8 cellular contexts compared by ENCODE assay signal in the genomic region with DNA sequence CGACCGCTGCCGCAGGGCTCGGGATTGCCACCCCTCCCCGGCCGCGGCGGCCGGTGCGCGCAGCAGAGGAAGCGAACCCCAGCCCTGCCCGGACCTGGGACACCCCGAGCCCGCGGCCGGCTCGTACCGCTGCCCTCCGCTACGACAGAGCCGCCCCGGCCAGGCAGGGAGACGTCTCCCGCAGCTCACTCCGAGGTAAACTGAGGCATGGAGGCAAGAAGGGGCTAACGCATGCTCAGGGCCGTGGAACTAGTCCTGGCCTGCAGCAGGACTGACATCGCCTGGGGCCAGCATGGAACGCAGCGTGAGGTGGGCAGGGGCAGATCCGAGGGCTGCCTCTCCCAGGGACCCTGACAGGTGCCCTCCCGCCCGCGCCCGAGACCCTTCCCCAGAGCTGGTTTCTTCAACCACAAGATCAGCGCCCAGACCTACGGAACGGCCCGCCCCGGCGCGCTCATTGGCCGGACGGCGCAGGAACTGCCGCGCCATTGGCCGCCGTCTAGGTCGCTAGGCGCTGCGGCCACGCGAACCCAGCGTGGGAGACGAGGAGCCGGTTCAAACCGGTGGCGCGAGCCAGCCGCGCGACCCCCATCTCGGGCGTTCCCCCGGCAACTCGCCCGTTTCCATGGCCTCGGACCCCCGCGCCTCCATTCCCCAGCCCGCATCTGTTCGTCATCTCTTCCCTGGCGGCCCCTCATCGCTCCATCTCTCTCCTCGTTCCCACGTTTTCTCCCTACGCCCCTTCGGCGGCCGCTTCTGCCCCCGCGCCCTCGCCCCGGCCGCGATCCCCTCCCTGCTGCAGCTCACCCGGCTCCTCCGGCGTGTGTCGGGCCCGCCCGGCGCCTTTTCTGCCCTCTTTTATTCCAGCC. TPM values are rescaled to one million over a fixed set of nuclear protein-coding genes. Genes with fewer than 3 reads are reported as not detected.
DNase-seq lines count a peak whose midpoint lies in the region; ATAC-seq lines count a peak whose summit lies in the region.

A gene (minus strand): TSS at position 848 of the 869 bp plus-strand sequence. CDS start 960 bp downstream, outside the sequence.

- H3K4me3 Mint-ChIP-seq in activated CD4-positive, alpha-beta T cell treated with anti-CD3 and anti-CD28 coated beads, Interleukin-2, amount 10 ng/mL, durations not matched to agents 24 days and 14 days = peak within 1 kb of the TSS; percentile 97
- H3K4me3 Mint-ChIP-seq in dendritic cell treated with granulocyte-macrophage colony-stimulating factor and Interleukin-4, amounts not matched to agents 40 ng/mL and 50 ng/mL, for 4 days = peak within 1 kb of the TSS; percentile 98

- peak within 1 kb of the TSS; percentile 92 for H3K4me3 ChIP-seq in ACC112 (ENCODE audit: low read depth, low read length)

- DNase-seq in NCI-H446 treated with DMSO at 0.1 percent for 48 hours (lab: John Stamatoyannopoulos, UW) (peak; percentile 46), left kidney (ENCODE audit: low read depth, low spot score) (peak; percentile 98)
- peak; percentile 94 for DNase-seq in activated CD4-positive, alpha-beta T cell treated with anti-CD3 and anti-CD28 coated beads, Interleukin-2, amount 10 ng/mL, durations not matched to agents 24 days and 14 days
- peak; percentile 53 to 74 for DNase-seq in stimulated activated CD4-positive, alpha-beta T cell treated with anti-CD3 and anti-CD28 coated beads, Interleukin-1b, Interleukin-23, amount 100 ng/mL, for 4 hours (ENCODE audit: low read depth in 2 of 2)

- H3K9me3 Mint-ChIP-seq in activated CD4-positive, alpha-beta T cell treated with anti-CD3 and anti-CD28 coated beads, Interleukin-2, amount 10 ng/mL, durations not matched to agents 24 days and 14 days = no peaks in the 10 kb centered on the region
- H3K9me3 Mint-ChIP-seq in dendritic cell treated with granulocyte-macrophage colony-stimulating factor and Interleukin-4, amounts not matched to agents 40 ng/mL and 50 ng/mL, for 4 days = no peaks in the 10 kb centered on the region

- H3K79me2 ChIP-seq in ACC112 (ENCODE audit: control insufficient read depth, insufficient read depth, low read length, unreplicated experiment) = no peaks in the 10 kb centered on the region

- H3K27me3 Mint-ChIP-seq in activated CD4-positive, alpha-beta T cell treated with anti-CD3 and anti-CD28 coated beads, Interleukin-2, amount 10 ng/mL, durations not matched to agents 24 days and 14 days = peaks cover 45% of the 10 kb centered on the region
- H3K27me3 Mint-ChIP-seq in dendritic cell treated with granulocyte-macrophage colony-stimulating factor and Interleukin-4, amounts not matched to agents 40 ng/mL and 50 ng/mL, for 4 days = no peaks in the 10 kb centered on the region

- H2AFZ ChIP-seq in ACC112 (ENCODE audit: low read length, unreplicated experiment) = peak within 1 kb of the TSS; percentile 99

- H3K27ac ChIP-seq in ACC112 (ENCODE audit: low read depth, low read length) = peak within 1 kb of the TSS; percentile 87

- ATAC-seq in GM18861 (IDR thresholded peaks at IDR 0.05; ENCODE audit: unreplicated experiment) (peak; percentile 35), HG03103 (IDR thresholded peaks at IDR 0.05; ENCODE audit: low read depth, unreplicated experiment) (peak; percentile 39)

- peak within 1 kb of the TSS; percentile 93 for H3K27ac Mint-ChIP-seq in activated CD4-positive, alpha-beta T cell treated with anti-CD3 and anti-CD28 coated beads, Interleukin-2, amount 10 ng/mL, durations not matched to agents 24 days and 14 days
- peak within 1 kb of the TSS; percentile 93 for H3K27ac Mint-ChIP-seq in dendritic cell treated with granulocyte-macrophage colony-stimulating factor and Interleukin-4, amounts not matched to agents 40 ng/mL and 50 ng/mL, for 4 days

- no peaks in the 10 kb centered on the region for H3K36me3 Mint-ChIP-seq in activated CD4-positive, alpha-beta T cell treated with anti-CD3 and anti-CD28 coated beads, Interleukin-2, amount 10 ng/mL, durations not matched to agents 24 days and 14 days (ENCODE audit: low read depth)
- peaks cover 57% of the 10 kb centered on the region for H3K36me3 Mint-ChIP-seq in dendritic cell treated with granulocyte-macrophage colony-stimulating factor and Interleukin-4, amounts not matched to agents 40 ng/mL and 50 ng/mL, for 4 days (ENCODE audit: low read depth)

- peaks cover 8% of the 10 kb centered on the region for H3K4me1 ChIP-seq in ACC112 (ENCODE audit: control insufficient read depth, insufficient read depth, low read length, unreplicated experiment)

- H3K36me3 ChIP-seq in ACC112 (ENCODE audit: insufficient read depth, low read length) = no peaks in the 10 kb centered on the region

- intact Hi-C loops in activated CD4-positive, alpha-beta T cell treated with anti-CD3 and anti-CD28 coated beads, Interleukin-2, amount 10 ng/mL, durations not matched to agents 24 days and 14 days (cut with micrococcal nuclease) = loop anchor here (1.0 to 10.0 kb wide), 4 partner anchors 21 to 253 kb away; no protein-coding TSS in a partner anchor
- intact Hi-C loops in dendritic cell treated with granulocyte-macrophage colony-stimulating factor and Interleukin-4, amounts not matched to agents 40 ng/mL and 50 ng/mL, for 4 days (cut with micrococcal nuclease) = loop anchor here (1.0 to 5.0 kb wide), 4 partner anchors 16 to 71 kb away; no protein-coding TSS in a partner anchor

- peaks cover 25% of the 10 kb centered on the region for H3K4me1 Mint-ChIP-seq in activated CD4-positive, alpha-beta T cell treated with anti-CD3 and anti-CD28 coated beads, Interleukin-2, amount 10 ng/mL, durations not matched to agents 24 days and 14 days
- H3K4me1 Mint-ChIP-seq in dendritic cell treated with granulocyte-macrophage colony-stimulating factor and Interleukin-4, amounts not matched to agents 40 ng/mL and 50 ng/mL, for 4 days (ENCODE audit: low read depth) = peaks cover 63% of the 10 kb centered on the region

- no peaks in the 10 kb centered on the region for H3K27me3 ChIP-seq in ACC112 (ENCODE audit: insufficient read depth, low read length)

RNA-seq across cellular contexts. Expression of the gene that starts here (rescaled TPM):
- total RNA-seq in activated CD4-positive, alpha-beta T cell treated with anti-CD3 and anti-CD28 coated beads, Interleukin-2, amount 10 ng/mL, durations not matched to agents 24 days and 14 days = 2.8 and 3.4 TPM in 2 replicates

Comparison
In these comparisons a context has a peak if more than half of its experiments do, and no peak if none do; other contexts are left out.
1. Peak in every context shown above with its lines: DNase-seq, ATAC-seq, H3K4me3 ChIP-seq and H3K27ac ChIP-seq.
2. DNase-seq: peak in every context shown above with its lines; median percentile 98 in left kidney; 94 in activated CD4-positive, alpha-beta T cell treated with anti-CD3 and anti-CD28 coated beads, Interleukin-2, amount 10 ng/mL, durations not matched to agents 24 days and 14 days; 64 in stimulated activated CD4-positive, alpha-beta T cell treated with anti-CD3 and anti-CD28 coated beads, Interleukin-1b, Interleukin-23, amount 100 ng/mL, for 4 hours; 46 in NCI-H446 treated with DMSO at 0.1 percent for 48 hours.